ENCODE assay signal across 8 cellular contexts in genomic region chr5:398141-398474, GRCh38. TPM values are rescaled to one million over a fixed set of nuclear protein-coding genes. Genes with fewer than 3 reads are reported as not detected.
DNase-seq lines count a peak whose midpoint lies in the region; ATAC-seq and TF ChIP-seq lines count a peak whose summit lies in the region.
"Not testable (repeated sequence)": the region's sequence is repeated elsewhere in the genome, so short reads cannot be mapped to it uniquely, and the experiment has no call there.

No MANE protein-coding gene starts in this region.

- TF ChIP-seq CTCF in HEK293 (tag by site-specific recombination; IDR thresholded peaks at IDR 0.05); osteoblast (IDR thresholded peaks at IDR 0.05; ENCODE audit: extremely low read depth, low read depth, low read length): not testable (repeated sequence)

- H3K9me3 Mint-ChIP-seq in activated T-helper 17 cell treated with anti-CD3 and anti-CD28 coated beads, Interleukin-2, amount 50 U/mL, for 72 hours; dendritic cell treated with granulocyte-macrophage colony-stimulating factor and Interleukin-4, amounts not matched to agents 40 ng/mL and 50 ng/mL, for 4 days: not testable (repeated sequence)
- peaks cover 8 to 21% of the 10 kb centered on the region in 2 donors for H3K9me3 Mint-ChIP-seq in stimulated activated naive B cell treated with anti-CD40 and anti-IgM and Interleukin-4, amounts not matched to agents 10 μg/mL and 1 μg/mL and 100 μg/mL, for 72 hours

- H3K36me3 Mint-ChIP-seq in activated T-helper 17 cell treated with anti-CD3 and anti-CD28 coated beads, Interleukin-2, amount 50 U/mL, for 72 hours (ENCODE audit: low read depth): peaks cover 38% of the 10 kb centered on the region
- peaks cover 63% of the 10 kb centered on the region for H3K36me3 Mint-ChIP-seq in dendritic cell treated with granulocyte-macrophage colony-stimulating factor and Interleukin-4, amounts not matched to agents 40 ng/mL and 50 ng/mL, for 4 days (ENCODE audit: low read depth)
- peaks cover 62 to 73% of the 10 kb centered on the region in 2 donors for H3K36me3 Mint-ChIP-seq in stimulated activated naive B cell treated with anti-CD40 and anti-IgM and Interleukin-4, amounts not matched to agents 10 μg/mL and 1 μg/mL and 100 μg/mL, for 72 hours

- H2AFZ ChIP-seq in ACC112 (ENCODE audit: low read length, unreplicated experiment); osteoblast (ENCODE audit: low read length): not testable (repeated sequence)

- H3K4me1 ChIP-seq in ACC112 (ENCODE audit: control insufficient read depth, insufficient read depth, low read length, unreplicated experiment) (peaks cover 43% of the 10 kb centered on the region), HEK293 (ENCODE audit: control insufficient read depth, insufficient read depth, low read length) (peaks cover 20% of the 10 kb centered on the region), SJSA1 (replicated peaks) (peaks cover 62% of the 10 kb centered on the region), osteoblast (ENCODE audit: insufficient read depth, low read length) (peaks cover 43% of the 10 kb centered on the region)

- H3K27ac ChIP-seq in ACC112 (ENCODE audit: low read depth, low read length): peak overlapping the region; percentile 97; the same call in 1 of the 2 replicates
- H3K27ac ChIP-seq in HEK293 (ENCODE audit: extremely low read depth, low read depth, low read length): not testable (repeated sequence)
- peak overlapping the region; percentile 96 for H3K27ac ChIP-seq in SJSA1
- peak overlapping the region; percentile 100 for H3K27ac ChIP-seq in osteoblast (ENCODE audit: low read depth, low read length)

- ATAC-seq in activated T-helper 17 cell treated with anti-CD3 and anti-CD28 coated beads, Interleukin-2, amount 50 U/mL, for 72 hours (replicated peaks); left lobe of liver; stimulated activated naive B cell treated with anti-CD40 and anti-IgM and Interleukin-4, amounts not matched to agents 10 μg/mL and 1 μg/mL and 100 μg/mL, for 72 hours (replicated peaks): not testable (repeated sequence)

- H3K4me2 ChIP-seq in osteoblast (ENCODE audit: insufficient read depth, low read length): not testable (repeated sequence)

- H4K20me1 ChIP-seq in osteoblast (ENCODE audit: insufficient read depth, low read length): not testable (repeated sequence)

- H3K4me3 ChIP-seq in ACC112 (ENCODE audit: low read depth, low read length); HEK293 (ENCODE audit: low read depth, low read length); SJSA1; osteoblast (ENCODE audit: insufficient read depth, low read length): not testable (repeated sequence)

- intact Hi-C loops in dendritic cell treated with granulocyte-macrophage colony-stimulating factor and Interleukin-4, amounts not matched to agents 40 ng/mL and 50 ng/mL, for 4 days (cut with micrococcal nuclease): not testable (repeated sequence)

- CTCF ChIA-PET in HEK293 (lab: Yijun Ruan, JAX): interaction anchor here (0.7 kb wide), 1 partner anchor 8 kb away, joined by 3 read pairs; no protein-coding TSS in a partner anchor

- H3K27me3 ChIP-seq in ACC112 (ENCODE audit: insufficient read depth, low read length); SJSA1 (replicated peaks); osteoblast (ENCODE audit: insufficient read depth, low read length): not testable (repeated sequence)

- not testable (repeated sequence) for H3K9me3 ChIP-seq in HEK293 (ENCODE audit: control insufficient read depth, insufficient read depth, low read depth, low read length); SJSA1 (replicated peaks); osteoblast (ENCODE audit: low read depth, low read length)

- not testable (repeated sequence) for H3K4me3 Mint-ChIP-seq in activated T-helper 17 cell treated with anti-CD3 and anti-CD28 coated beads, Interleukin-2, amount 50 U/mL, for 72 hours; dendritic cell treated with granulocyte-macrophage colony-stimulating factor and Interleukin-4, amounts not matched to agents 40 ng/mL and 50 ng/mL, for 4 days
- H3K4me3 Mint-ChIP-seq in stimulated activated naive B cell treated with anti-CD40 and anti-IgM and Interleukin-4, amounts not matched to agents 10 μg/mL and 1 μg/mL and 100 μg/mL, for 72 hours: peak overlapping the region; percentile 4 to 6

- POLR2A ChIA-PET in HEK293 (lab: Yijun Ruan, JAX): not testable (repeated sequence)

- not testable (repeated sequence) for H3K79me2 ChIP-seq in ACC112 (ENCODE audit: control insufficient read depth, insufficient read depth, low read length, unreplicated experiment)
- H3K79me2 ChIP-seq in osteoblast (ENCODE audit: insufficient read depth, low read length): peaks cover 41% of the 10 kb centered on the region

- H3K27me3 Mint-ChIP-seq in activated T-helper 17 cell treated with anti-CD3 and anti-CD28 coated beads, Interleukin-2, amount 50 U/mL, for 72 hours; dendritic cell treated with granulocyte-macrophage colony-stimulating factor and Interleukin-4, amounts not matched to agents 40 ng/mL and 50 ng/mL, for 4 days; stimulated activated naive B cell treated with anti-CD40 and anti-IgM and Interleukin-4, amounts not matched to agents 10 μg/mL and 1 μg/mL and 100 μg/mL, for 72 hours: not testable (repeated sequence)

- peak overlapping the region; percentile 92 for H3K27ac Mint-ChIP-seq in activated T-helper 17 cell treated with anti-CD3 and anti-CD28 coated beads, Interleukin-2, amount 50 U/mL, for 72 hours
- H3K27ac Mint-ChIP-seq in dendritic cell treated with granulocyte-macrophage colony-stimulating factor and Interleukin-4, amounts not matched to agents 40 ng/mL and 50 ng/mL, for 4 days: peak overlapping the region; percentile 99
- peak overlapping the region; percentile 99 for H3K27ac Mint-ChIP-seq in stimulated activated naive B cell treated with anti-CD40 and anti-IgM and Interleukin-4, amounts not matched to agents 10 μg/mL and 1 μg/mL and 100 μg/mL, for 72 hours

- H3K4me1 Mint-ChIP-seq in activated T-helper 17 cell treated with anti-CD3 and anti-CD28 coated beads, Interleukin-2, amount 50 U/mL, for 72 hours: peaks cover 14% of the 10 kb centered on the region
- H3K4me1 Mint-ChIP-seq in dendritic cell treated with granulocyte-macrophage colony-stimulating factor and Interleukin-4, amounts not matched to agents 40 ng/mL and 50 ng/mL, for 4 days (ENCODE audit: low read depth): peaks cover 86% of the 10 kb centered on the region
- peaks cover 57 to 82% of the 10 kb centered on the region in 2 donors for H3K4me1 Mint-ChIP-seq in stimulated activated naive B cell treated with anti-CD40 and anti-IgM and Interleukin-4, amounts not matched to agents 10 μg/mL and 1 μg/mL and 100 μg/mL, for 72 hours

- not testable (repeated sequence) for H3K36me3 ChIP-seq in ACC112 (ENCODE audit: insufficient read depth, low read length); HEK293 (ENCODE audit: control insufficient read depth in 2 of 2, insufficient read depth in 1 of 2, low read length in 2 of 2)
- peaks cover 22% of the 10 kb centered on the region for H3K36me3 ChIP-seq in SJSA1
- peaks cover 34% of the 10 kb centered on the region for H3K36me3 ChIP-seq in osteoblast (ENCODE audit: insufficient read depth, low read length)

- DNase-seq in SJSA1 (ENCODE audit: low read depth in 1 of 2, low spot score in 2 of 2) (peak in 1 of 2 experiments; percentile 40), left lobe of liver (ENCODE audit: low spot score) (peak; percentile 33)
- not testable (repeated sequence) for DNase-seq in osteoblast (ENCODE audit: insufficient read length, low spot score, missing footprints); stimulated activated naive B cell treated with anti-CD40 and anti-IgM and Interleukin-4, amounts not matched to agents 10 μg/mL and 1 μg/mL and 100 μg/mL, for 72 hours

TF ChIP-seq in HEK293, 187 proteins besides CTCF, POLR2A, EP300 and RAD21:
- peak; percentile 86; the same call in 1 of the 2 replicates for TF ChIP-seq BCL11B (tag by site-specific recombination; IDR thresholded peaks at IDR 0.05; ENCODE audit: low read depth)
- peak; percentile 73; the same call in 1 of the 2 replicates for TF ChIP-seq BCL11A (tag by site-specific recombination; IDR thresholded peaks at IDR 0.05; ENCODE audit: low read depth)

RNA-seq across cellular contexts. Expression of gene EXOC3, which starts 44.9 kb away (rescaled TPM):
- 21.0 and 26.9 TPM in 2 replicates for total RNA-seq in SJSA1 (2014; rRNA removed; shearing (Covaris generic))
- total RNA-seq in activated T-helper 17 cell treated with anti-CD3 and anti-CD28 coated beads, Interleukin-2, amount 50 U/mL, for 72 hours: 10 to 100 TPM; 78.3 to 93.6 TPM
- total RNA-seq in left lobe of liver (25.7 TPM), osteoblast (39.8 and 49.2 TPM in 2 replicates)
